8 cellular contexts compared by ENCODE assay signal in genomic region chr6:42960243-42961019, GRCh38. TPM values are rescaled to one million over a fixed set of nuclear protein-coding genes. Genes with fewer than 3 reads are reported as not detected.
DNase-seq lines count a peak whose midpoint lies in the region; ATAC-seq, FAIRE-seq and TF ChIP-seq lines count a peak whose summit lies in the region.

Gene GNMT, plus strand, starts transcription at chr6:42960754. Its CDS starts 14 bp downstream, at chr6:42960768.

- no TSS peak for BruUV-seq in HepG2 (replicated peaks; lab: Mats Ljungman, UMichigan)

- no peak within 1 kb of the TSS for H3K27ac ChIP-seq in AG04450 (ENCODE audit: low read depth, low read length)
- H3K27ac ChIP-seq in HepG2 (ENCODE audit: extremely low read length, insufficient read depth, low read length), result peak within 1 kb of the TSS; percentile 43

- ATAC-seq in HepG2 (peak; percentile 93), HG03378 (IDR thresholded peaks at IDR 0.05; ENCODE audit: unreplicated experiment) (no peak), GM18867 (IDR thresholded peaks at IDR 0.05; ENCODE audit: unreplicated experiment) (no peak)
- peak; percentile 53 for ATAC-seq in stimulated activated naive CD8-positive, alpha-beta T cell treated with anti-CD3 and anti-CD28 coated beads, Interleukin-15, Interleukin-2, amounts not matched to agents 100 U/mL and 50 U/mL, for 24 hours

- H3K9ac ChIP-seq in HepG2 (ENCODE audit: insufficient read depth, low read depth, low read length), result peak within 1 kb of the TSS; percentile 53

- TF ChIP-seq CTCF in AG04450 (IDR thresholded peaks at IDR 0.05; ENCODE audit: low read depth, low read length), result no peak
- TF ChIP-seq CTCF in choroid plexus epithelial cell (conservative IDR thresholded peaks at IDR 0.05; ENCODE audit: low read depth, low read length), result peak; percentile 1
- peak; percentile 66 for TF ChIP-seq CTCF in HepG2 (CRISPR knock-in tag; IDR thresholded peaks at IDR 0.05)

- POLR2A ChIA-PET in AG04450 (lab: Yijun Ruan, JAX) (interaction anchor here (1.0 kb wide), 2 partner anchors 19 to 31 kb away, joined by 5 to 6 read pairs; partner anchors contain the start of genes CNPY3 and PEX6), HepG2 (lab: Yijun Ruan, JAX) (interaction anchor here (0.8 to 4.3 kb wide), 17 partner anchors 10 to 116 kb away, joined by 3 to 36 read pairs (median 5); partner anchors contain the start of genes CNPY3, CUL7, KLC4 and KLHDC3)

- peak within 1 kb of the TSS; percentile 55 for H2AFZ ChIP-seq in HepG2 (ENCODE audit: low read length)

- no peaks in the 10 kb centered on the region; the same call in 1 of the 2 replicates for H3K9me3 ChIP-seq in AG04450 (ENCODE audit: control insufficient read depth, insufficient read depth, low read length)
- H3K9me3 ChIP-seq in HepG2 (ENCODE audit: low read length), result no peaks in the 10 kb centered on the region

- no peak; the same call in 1 of the 2 replicates for TF ChIP-seq RAD21 in HepG2 (CRISPR knock-in tag; IDR thresholded peaks at IDR 0.05)

- 0 out of 5 replicates have a peak, but pooled peaks cover 0 to 1% of the 10 kb centered on the region in 2 experiments for H3K36me3 ChIP-seq in HepG2 (replicated peaks in 1 of 2; ENCODE audit: control insufficient read depth in 1 of 2, insufficient read depth in 2 of 2, low read length in 2 of 2)

- WGBS in HepG2 (ENCODE audit: low lambda C conversion rate), result 1% methylated on average over 49 of the region's 62 CpGs

- TF ChIP-seq EP300 in HepG2 (IDR thresholded peaks at IDR 0.05; ENCODE audit: low read depth in 2 of 2, low read length in 2 of 2) (peak in 1 of 2 experiments; percentile 41; a peak in 1 of 4 replicates), HepG2 (CRISPR knock-in tag; IDR thresholded peaks at IDR 0.05; ENCODE audit: borderline replicate concordance) (no peak)

- H3K4me2 ChIP-seq in HepG2 (ENCODE audit: low read depth, low read length), result peak within 1 kb of the TSS; percentile 94

- no peaks in the 10 kb centered on the region for H3K79me2 ChIP-seq in HepG2 (ENCODE audit: insufficient read depth, low read length)

- no peak for FAIRE-seq in HepG2 (lab: Jason Lieb, UNC)

- TF ChIP-seq POLR2A in HepG2 (IDR thresholded peaks at IDR 0.05; ENCODE audit: insufficient read depth in 1 of 2, low read depth in 2 of 2, low read length in 2 of 2), result peak; percentile 25 to 46; a peak in 2 of 4 replicates

- intact Hi-C loops in HepG2 (cut with micrococcal nuclease; ENCODE audit: unreplicated experiment), result loop anchor here (1.0 to 5.0 kb wide), 2 partner anchors 52 to 59 kb away; partner anchors contain the start of genes KLHDC3 and MEA1

- H3K27me3 ChIP-seq in AG04450 (ENCODE audit: control insufficient read depth, insufficient read depth, low read length) (no peaks in the 10 kb centered on the region), HepG2 (ENCODE audit: control insufficient read depth in 1 of 2, insufficient read depth in 2 of 2, low read length in 2 of 2) (no peaks in the 10 kb centered on the region; a peak in 1 of 5 replicates)

- in situ Hi-C loops in HepG2 (cut with HindIII; ENCODE audit: extremely low pct_ligation_motif_present, low pct_unique_long_range_greater_than_20kb), result no loop called here

- H3K4me1 ChIP-seq in HepG2 (ENCODE audit: insufficient read depth, low read length), result peaks cover 21% of the 10 kb centered on the region

- DNase-seq in AG04450 (ENCODE audit: low read depth, low spot score) (no peak), HPDE6-E6E7 (ENCODE audit: extremely low spot score) (peak; percentile 66), T-helper 9 cell (peak; percentile 21), choroid plexus epithelial cell (ENCODE audit: low read depth) (peak; percentile 26), HepG2 (ENCODE audit: low spot score) (peak; percentile 74)
- peak; percentile 39 for DNase-seq in stimulated activated naive CD8-positive, alpha-beta T cell treated with anti-CD3 and anti-CD28 coated beads, Interleukin-15, Interleukin-2, amounts not matched to agents 100 U/mL and 50 U/mL, for 24 hours

- H3K4me3 ChIP-seq in AG04450 (ENCODE audit: low read depth, low read length) (peak within 1 kb of the TSS; percentile 50), choroid plexus epithelial cell (ENCODE audit: low read depth, low read length) (peak within 1 kb of the TSS; percentile 53), HepG2 (replicated peaks in 1 of 3; ENCODE audit: insufficient read depth in 1 of 3, low read depth in 2 of 3, low read length in 3 of 3) (peak within 1 kb of the TSS; percentile 58 to 81 (median 66))

- H4K20me1 ChIP-seq in HepG2 (ENCODE audit: insufficient read depth, low read length), result no peaks in the 10 kb centered on the region

- CTCF ChIA-PET in AG04450 (lab: Charles Lee) (interaction anchor here (0.8 kb wide), 1 partner anchor 35 kb away, joined by 3 read pairs; no protein-coding TSS in a partner anchor), HepG2 (lab: Yijun Ruan, JAX; ENCODE audit: low intra/inter-chr PET ratio, low total read pairs) (no interaction called here)

TF ChIP-seq in HepG2, 621 proteins besides CTCF, POLR2A, EP300 and RAD21 (continues in another document):
- TF ChIP-seq SMAD9 (CRISPR knock-in tag; IDR thresholded peaks at IDR 0.05) (0 out of 2 replicates have a peak, but pooled peaks have one; percentile 21), TRAFD1 (CRISPR knock-in tag; IDR thresholded peaks at IDR 0.05; ENCODE audit: borderline replicate concordance) (0 out of 2 replicates have a peak, but pooled peaks have one; percentile 29), MYNN (CRISPR knock-in tag; IDR thresholded peaks at IDR 0.05; ENCODE audit: low read depth) (no peak), CENPX (CRISPR knock-in tag; IDR thresholded peaks at IDR 0.05) (no peak), TRIM24 (CRISPR knock-in tag; IDR thresholded peaks at IDR 0.05) (no peak)

RNA-seq across cellular contexts. Expression of gene GNMT, which starts in this region (rescaled TPM):
- polyA plus RNA-seq in AG04450 (2011; rRNA removed), result 0.07 TPM in 1 of 2 replicates, not detected in the other
- polyA minus RNA-seq in AG04450 (2011; rRNA and poly(A)+ RNA removed), result 0.55 TPM in 1 of 2 replicates, not detected in the other
- total RNA-seq in HepG2 (2016; rRNA removed; fragmentation: Illumina TruSeq; extraction: Trizol), result 7.0 and 7.3 TPM in 2 replicates
- total RNA-seq in HepG2 (2016; cell fraction: cytosol; rRNA removed; fragmentation: Illumina TruSeq; extraction: Trizol; ENCODE audit: low read depth), result 3.1 and 3.3 TPM in 2 replicates
- 6.8 and 9.0 TPM in 2 replicates for total RNA-seq in HepG2 (2016; cell fraction: insoluble cytoplasmic fraction; rRNA removed; fragmentation: Illumina TruSeq; extraction: Trizol)
- 3.4 and 3.5 TPM in 2 replicates for total RNA-seq in HepG2 (2016; cell fraction: membrane; rRNA removed; fragmentation: Illumina TruSeq; extraction: Trizol)
- 3.4 and 3.9 TPM in 2 replicates for total RNA-seq in HepG2 (2016; cell fraction: nucleus; rRNA removed; fragmentation: Illumina TruSeq; extraction: Trizol)
- 2.8 and 3.8 TPM in 2 replicates for polyA plus RNA-seq in HepG2 (2011; rRNA removed)
- polyA plus RNA-seq in HepG2 (2011; cell fraction: cytosol; rRNA removed), result 4.4 and 5.1 TPM in 2 replicates
- polyA plus RNA-seq in HepG2 (2011; cell fraction: nucleus; rRNA removed), result 3.3 and 3.5 TPM in 2 replicates
- polyA plus RNA-seq in HepG2 (2012), result 1.8 and 3.1 TPM in 2 replicates
- 2.8 and 3.0 TPM in 2 replicates for polyA plus RNA-seq in HepG2 (2016; cell fraction: cytosol; fragmentation: Illumina TruSeq; extraction: Trizol; ENCODE audit: low read depth)
- polyA plus RNA-seq in HepG2 (2016; cell fraction: insoluble cytoplasmic fraction; fragmentation: Illumina TruSeq; extraction: Trizol; ENCODE audit: low read depth), result 7.2 and 7.5 TPM in 2 replicates
- polyA plus RNA-seq in HepG2 (2016; cell fraction: membrane; fragmentation: Illumina TruSeq; extraction: Trizol; ENCODE audit: low read depth), result 2.2 and 2.4 TPM in 2 replicates
- polyA plus RNA-seq in HepG2 (2016; cell fraction: nucleus; fragmentation: Illumina TruSeq; extraction: Trizol; ENCODE audit: insufficient read depth, low read depth), result 6.3 and 6.4 TPM in 2 replicates
- 0.33 and 2.7 TPM in 2 replicates for polyA minus RNA-seq in HepG2 (2011; rRNA and poly(A)+ RNA removed; ENCODE audit: low replicate concordance)
- polyA minus RNA-seq in HepG2 (2011; cell fraction: cytosol; rRNA and poly(A)+ RNA removed), result 0.79 and 1.4 TPM in 2 replicates
- 0.52 and 0.62 TPM in 2 replicates for polyA minus RNA-seq in HepG2 (2011; cell fraction: nucleus; rRNA and poly(A)+ RNA removed)

Comparison
In these comparisons a context has a peak if more than half of its experiments do, and no peak if none do; other contexts are left out.
1. ATAC-seq: peak in HepG2 (single experiment) and stimulated activated naive CD8-positive, alpha-beta T cell treated with anti-CD3 and anti-CD28 coated beads, Interleukin-15, Interleukin-2, amounts not matched to agents 100 U/mL and 50 U/mL, for 24 hours (single experiment); none in HG03378 (single experiment) and GM18867 (single experiment).
2. Peak in every context shown above with its lines, with median percentiles within 50 percentile points of each other: H3K4me3 ChIP-seq.